Comparison of ENCODE assay signal across 1 cellular context in genomic region chr19:4016486-4016885, GRCh38.
TF ChIP-seq lines count a peak whose summit lies in the region.

No MANE protein-coding gene starts in this region.

TF ChIP-seq in GM23338, 12 proteins besides CTCF, POLR2A, EP300 and RAD21:
- TF ChIP-seq EZH2phosphoT487 (IDR thresholded peaks at IDR 0.05; ENCODE audit: unreplicated experiment) (no peak), ZNF462 (CRISPR knock-in tag; IDR thresholded peaks at IDR 0.05) (no peak)
